In genomic region chr9:133122605-133122934, GRCh38 we compare ENCODE assay signal across 10 cellular contexts. TPM values are rescaled to one million over a fixed set of nuclear protein-coding genes. Genes with fewer than 3 reads are reported as not detected.
A peak's percentile ranks its signal among the peaks of the same experiment; 100 is the strongest.
DNase-seq lines count a peak whose midpoint lies in the region; ATAC-seq, FAIRE-seq and TF ChIP-seq lines count a peak whose summit lies in the region.
"Had no signal": no experiment of that assay in that cellular context is flagged by ENCODE, and none has a peak within 500 bp of the region (broad histone marks: within the 10 kb centered on the region; RNA-seq: fewer than 3 reads in every experiment).

No MANE protein-coding gene starts in this region.

- H3K36me3 ChIP-seq in astrocyte (ENCODE audit: insufficient read depth, low read length) (no peaks in the 10 kb centered on the region), mucosa of rectum (ENCODE audit: control insufficient read depth in 2 of 2, insufficient read depth in 2 of 2, low read length in 2 of 2) (no peaks in the 10 kb centered on the region)

- H3K27me3 ChIP-seq in astrocyte (ENCODE audit: insufficient read depth, low read length) (no peaks in the 10 kb centered on the region), mucosa of rectum (ENCODE audit: control insufficient read depth in 2 of 2, insufficient read depth in 2 of 2, low read length in 2 of 2) (no peaks in the 10 kb centered on the region), foreskin keratinocyte (peaks cover 9% of the 10 kb centered on the region)

- H3K36me3 Mint-ChIP-seq in activated CD8-positive, alpha-beta memory T cell treated with anti-CD3 and anti-CD28 coated beads, Interleukin-2, amount 10 ng/mL, durations not matched to agents 7 days and 5 days = peaks cover 8% of the 10 kb centered on the region
- peaks cover 2% of the 10 kb centered on the region for H3K36me3 Mint-ChIP-seq in astrocyte (ENCODE audit: low read depth, unreplicated experiment)

- no peak for FAIRE-seq in astrocyte (lab: Jason Lieb, UNC)
- FAIRE-seq: RCC 7860 had no signal

- CTCF ChIA-PET in activated CD8-positive, alpha-beta memory T cell treated with anti-CD3 and anti-CD28 coated beads, Interleukin-2, amount 10 ng/mL, durations not matched to agents 7 days and 5 days (lab: Charles Lee) = interaction anchor here (0.9 to 25.4 kb wide), 4 partner anchors 8 to 75 kb away, joined by 3 to 505 read pairs (median 4); no protein-coding TSS in a partner anchor

- H3K4me3 ChIP-seq in astrocyte (ENCODE audit: insufficient read depth, low read depth, low read length) (no peak overlapping the region), mucosa of rectum (ENCODE audit: low read length in 2 of 2) (no peak overlapping the region)

- no peak overlapping the region for H3K9ac ChIP-seq in astrocyte (ENCODE audit: low read length)
- no peak overlapping the region for H3K9ac ChIP-seq in mucosa of rectum (ENCODE audit: low read depth in 1 of 2, low read length in 2 of 2)

- peak overlapping the region; percentile 77 for H3K27ac Mint-ChIP-seq in activated CD8-positive, alpha-beta memory T cell treated with anti-CD3 and anti-CD28 coated beads, Interleukin-2, amount 10 ng/mL, durations not matched to agents 7 days and 5 days
- H3K27ac Mint-ChIP-seq in astrocyte (ENCODE audit: unreplicated experiment) = peak overlapping the region; percentile 58

- no peaks in the 10 kb centered on the region for H3K27me3 Mint-ChIP-seq in activated CD8-positive, alpha-beta memory T cell treated with anti-CD3 and anti-CD28 coated beads, Interleukin-2, amount 10 ng/mL, durations not matched to agents 7 days and 5 days
- no peaks in the 10 kb centered on the region for H3K27me3 Mint-ChIP-seq in astrocyte (ENCODE audit: low read depth, unreplicated experiment)

- H3K9me3 Mint-ChIP-seq in activated CD8-positive, alpha-beta memory T cell treated with anti-CD3 and anti-CD28 coated beads, Interleukin-2, amount 10 ng/mL, durations not matched to agents 7 days and 5 days (ENCODE audit: low read depth) = no peaks in the 10 kb centered on the region
- no peaks in the 10 kb centered on the region for H3K9me3 Mint-ChIP-seq in astrocyte (ENCODE audit: unreplicated experiment)

- no peak overlapping the region for H3K4me3 Mint-ChIP-seq in activated CD8-positive, alpha-beta memory T cell treated with anti-CD3 and anti-CD28 coated beads, Interleukin-2, amount 10 ng/mL, durations not matched to agents 7 days and 5 days
- peak overlapping the region; percentile 50 for H3K4me3 Mint-ChIP-seq in astrocyte (ENCODE audit: unreplicated experiment)

- peaks cover 50% of the 10 kb centered on the region for H3K4me1 ChIP-seq in astrocyte (ENCODE audit: insufficient read depth, low read length)
- H3K4me1 ChIP-seq in mucosa of rectum (ENCODE audit: control insufficient read depth in 2 of 2, insufficient read depth in 2 of 2, low read length in 2 of 2) = peaks cover 51 to 63% of the 10 kb centered on the region in 2 donors
- no peaks in the 10 kb centered on the region for H3K4me1 ChIP-seq in foreskin keratinocyte

- H3K79me2 ChIP-seq in astrocyte (ENCODE audit: insufficient read depth, low read length) = peaks cover 32% of the 10 kb centered on the region

- TF ChIP-seq CTCF in astrocyte (IDR thresholded peaks at IDR 0.05; ENCODE audit: insufficient read depth, low read depth, low read length) (no peak), foreskin keratinocyte (conservative IDR thresholded peaks at IDR 0.05) (no peak)

- ATAC-seq in activated CD8-positive, alpha-beta memory T cell treated with anti-CD3 and anti-CD28 coated beads, Interleukin-2, amount 10 ng/mL, durations not matched to agents 7 days and 5 days = no peak
- no peak for ATAC-seq in foreskin keratinocyte

- H2AFZ ChIP-seq in astrocyte (ENCODE audit: low read depth, low read length) = no peak overlapping the region

- H3K27ac ChIP-seq in astrocyte (ENCODE audit: low read depth, low read length) = no peak overlapping the region
- H3K27ac ChIP-seq in mucosa of rectum (ENCODE audit: low read depth in 2 of 2, low read length in 2 of 2) = peak overlapping the region; percentile 77 to 86
- H3K27ac ChIP-seq in temporal lobe (ENCODE audit: low read depth, low read length) = peak overlapping the region; percentile 99
- no peak overlapping the region for H3K27ac ChIP-seq in foreskin keratinocyte

- H3K4me1 Mint-ChIP-seq in activated CD8-positive, alpha-beta memory T cell treated with anti-CD3 and anti-CD28 coated beads, Interleukin-2, amount 10 ng/mL, durations not matched to agents 7 days and 5 days = peaks cover 75% of the 10 kb centered on the region
- peaks cover 23% of the 10 kb centered on the region for H3K4me1 Mint-ChIP-seq in astrocyte (ENCODE audit: low read depth, unreplicated experiment)

- DNase-seq in activated CD8-positive, alpha-beta memory T cell treated with anti-CD3 and anti-CD28 coated beads, Interleukin-2, amount 10 ng/mL, durations not matched to agents 7 days and 5 days = no peak
- no peak for DNase-seq in activated CD8-positive, alpha-beta memory T cell treated with anti-CD3 and anti-CD28 coated beads, Interleukin-2, amount 50 U/mL, for 4 hours
- DNase-seq in astrocyte (ENCODE audit: low read depth) (no peak), foreskin keratinocyte (no peak), hypothalamus (lab: John Stamatoyannopoulos, UW) (no peak)
- no peak for DNase-seq in stimulated activated CD4-positive, alpha-beta T cell treated with anti-CD3 and anti-CD28 coated beads, Interleukin-4, amount 100 ng/mL, for 4 hours
- DNase-seq: NCI-H2171 treated with DMSO at 0.1 percent for 48 hours had no signal

- no peaks in the 10 kb centered on the region for H3K9me3 ChIP-seq in astrocyte (ENCODE audit: insufficient read depth, low read depth, low read length)
- no peaks in the 10 kb centered on the region for H3K9me3 ChIP-seq in mucosa of rectum (ENCODE audit: control insufficient read depth in 2 of 2, low read length in 2 of 2)

- peaks cover 86% of the 10 kb centered on the region for H4K20me1 ChIP-seq in astrocyte (ENCODE audit: insufficient read depth, low read length)

- H3K4me2 ChIP-seq in astrocyte (ENCODE audit: low read length) = peak overlapping the region; percentile 48

RNA-seq across cellular contexts. Expression of gene RALGDS, which starts 1.5 kb away (rescaled TPM):
- total RNA-seq in activated CD8-positive, alpha-beta memory T cell treated with anti-CD3 and anti-CD28 coated beads, Interleukin-2, amount 10 ng/mL, durations not matched to agents 7 days and 5 days = 100 to 1,000 TPM; 103 to 114 TPM
- total RNA-seq in astrocyte (41.2 and 46.6 TPM in 2 replicates), temporal lobe (92.0 TPM), foreskin keratinocyte (15.9 and 18.0 TPM in 2 replicates)
- polyA plus RNA-seq in foreskin keratinocyte = 11.9 and 12.7 TPM in 2 replicates

RNA-seq across cellular contexts. Expression of gene GBGT1, which starts 41.1 kb away (rescaled TPM):
- total RNA-seq in activated CD8-positive, alpha-beta memory T cell treated with anti-CD3 and anti-CD28 coated beads, Interleukin-2, amount 10 ng/mL, durations not matched to agents 7 days and 5 days = 1 to 10 TPM; 3.9 to 5.7 TPM
- total RNA-seq in astrocyte (8.4 and 8.5 TPM in 2 replicates), temporal lobe (1.5 TPM), foreskin keratinocyte (1.7 and 3.0 TPM in 2 replicates)
- polyA plus RNA-seq in foreskin keratinocyte = 1.5 and 3.0 TPM in 2 replicates

Comparison
In these comparisons a context has a peak if more than half of its experiments do, and no peak if none do; other contexts are left out.
1. H3K27ac ChIP-seq: peak in mucosa of rectum (2 of 2) and temporal lobe (single experiment); none in astrocyte (single experiment) and foreskin keratinocyte (single experiment).